ENCODE assay signal across 9 cellular contexts in the genomic region with DNA sequence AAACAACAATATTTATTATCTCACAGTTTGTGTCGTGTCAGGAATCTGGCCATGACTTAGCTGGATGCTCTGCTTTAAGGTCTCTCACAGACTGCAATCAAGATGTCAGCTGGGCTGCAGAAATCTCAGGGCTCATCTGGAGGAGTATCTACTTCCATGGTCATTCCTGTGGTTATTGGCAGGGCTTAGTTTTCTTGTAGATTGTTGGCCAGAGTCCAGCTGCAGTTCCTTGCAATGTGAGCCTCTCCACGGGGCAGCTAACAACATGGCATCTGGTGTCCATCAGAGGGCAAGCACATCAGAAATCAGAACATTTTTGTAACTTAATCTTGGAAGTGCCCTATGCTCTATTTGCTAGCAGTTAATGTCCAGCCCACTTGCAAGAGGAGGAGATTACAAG. TPM values are rescaled to one million over a fixed set of nuclear protein-coding genes. Genes with fewer than 3 reads are reported as not detected.
DNase-seq lines count a peak whose midpoint lies in the region; ATAC-seq, FAIRE-seq and TF ChIP-seq lines count a peak whose summit lies in the region.
"Had no signal": no experiment of that assay in that cellular context is flagged by ENCODE, and none has a peak within 500 bp of the region (broad histone marks: within the 10 kb centered on the region; RNA-seq: fewer than 3 reads in every experiment).

No MANE protein-coding gene starts in this region.

- H3K36me3 Mint-ChIP-seq in activated naive CD8-positive, alpha-beta T cell treated with anti-CD3 and anti-CD28 coated beads, Interleukin-2, amount 50 U/mL, for 24 hours (ENCODE audit: low read depth) = no peaks in the 10 kb centered on the region

- H3K27me3 ChIP-seq in SK-N-SH (ENCODE audit: insufficient read depth) = no peaks in the 10 kb centered on the region

- WGBS in SK-N-SH (ENCODE audit: low lambda C conversion rate) = 13% methylated on average over 2 of the region's 2 CpGs

- no peaks in the 10 kb centered on the region for H3K4me1 Mint-ChIP-seq in activated naive CD8-positive, alpha-beta T cell treated with anti-CD3 and anti-CD28 coated beads, Interleukin-2, amount 50 U/mL, for 24 hours

- H3K27ac Mint-ChIP-seq in activated naive CD8-positive, alpha-beta T cell treated with anti-CD3 and anti-CD28 coated beads, Interleukin-2, amount 50 U/mL, for 24 hours = no peak overlapping the region

- peak overlapping the region; percentile 36 to 62; a peak in 2 of 4 replicates for H3K27ac ChIP-seq in SK-N-SH (ENCODE audit: low read depth in 2 of 2, low read length in 1 of 2)
- H3K27ac ChIP-seq: A549 had no signal

- no peaks in the 10 kb centered on the region for H3K9me3 ChIP-seq in SK-N-SH
- H3K9me3 ChIP-seq: A549 had no signal

- H4K20me1 ChIP-seq in SK-N-SH (ENCODE audit: insufficient read depth) = no peaks in the 10 kb centered on the region

- CTCF ChIA-PET in SK-N-SH (lab: Yijun Ruan, JAX) = interaction anchor here (1.1 kb wide), 1 partner anchor 18 kb away, joined by 3 read pairs; no protein-coding TSS in a partner anchor

- H3K4me1 ChIP-seq in SK-N-SH (ENCODE audit: control insufficient read depth in 1 of 2, insufficient read depth in 2 of 2, low read depth in 1 of 2, low read length in 1 of 2) = peaks cover 0 to 13% of the 10 kb centered on the region in 2 experiments; a peak in 2 of 4 replicates
- H3K4me1 ChIP-seq: A549 had no signal

- H3K9me2 ChIP-seq in SK-N-SH = no peaks in the 10 kb centered on the region; the same call in 1 of the 2 replicates

- DNase-seq in NCI-H82 (lab: John Stamatoyannopoulos, UW) (peak; percentile 18), NCI-H82 treated with DMSO at 0.1 percent for 48 hours (lab: John Stamatoyannopoulos, UW; ENCODE audit: unreplicated experiment) (no peak), SK-N-SH (peak; percentile 6), fibroblast of the aortic adventitia (ENCODE audit: low read depth) (peak; percentile 63), urothelium cell line (ENCODE audit: low spot score) (peak; percentile 48), NCI-H510A treated with DMSO at 0.1 percent for 48 hours (lab: John Stamatoyannopoulos, UW) (no peak)
- DNase-seq in activated T-cell treated with anti-CD3 and anti-CD28 coated beads, Interleukin-2, amount 50 U/mL, for 48 hours = no peak
- no peak for DNase-seq in activated naive CD8-positive, alpha-beta T cell treated with anti-CD3 and anti-CD28 coated beads, Interleukin-2, amount 50 U/mL, for 24 hours

- peaks cover 3% of the 10 kb centered on the region for H3K9me3 Mint-ChIP-seq in activated naive CD8-positive, alpha-beta T cell treated with anti-CD3 and anti-CD28 coated beads, Interleukin-2, amount 50 U/mL, for 24 hours

- H2AFZ ChIP-seq in SK-N-SH (ENCODE audit: low read depth) = peak overlapping the region; percentile 31; the same call in 1 of the 2 replicates

- H3F3A ChIP-seq in SK-N-SH (replicated peaks; ENCODE audit: insufficient read depth) = peaks cover 6% of the 10 kb centered on the region

- TF ChIP-seq CTCF in SK-N-SH (IDR thresholded peaks at IDR 0.05) (no peak), fibroblast of the aortic adventitia (IDR thresholded peaks at IDR 0.05; ENCODE audit: insufficient read depth, low read length) (no peak)

- FAIRE-seq in urothelium cell line (lab: Jason Lieb, UNC) = no peak
- FAIRE-seq: A549 had no signal

- peaks cover 18% of the 10 kb centered on the region for H3K27me3 Mint-ChIP-seq in activated naive CD8-positive, alpha-beta T cell treated with anti-CD3 and anti-CD28 coated beads, Interleukin-2, amount 50 U/mL, for 24 hours

- peak in 1 of 2 experiments; percentile 51; a peak in 1 of 4 replicates for TF ChIP-seq EP300 in SK-N-SH (IDR thresholded peaks at IDR 0.05; ENCODE audit: borderline replicate concordance in 1 of 2, low read depth in 1 of 2, low read length in 1 of 2)

- no peaks in the 10 kb centered on the region for H3K79me2 ChIP-seq in SK-N-SH (ENCODE audit: insufficient read depth)

- H3K9ac ChIP-seq in SK-N-SH = no peak overlapping the region

- TF ChIP-seq RAD21 in SK-N-SH (IDR thresholded peaks at IDR 0.05; ENCODE audit: low read length) = no peak

- no peak overlapping the region for H3K4me3 ChIP-seq in SK-N-SH (ENCODE audit: low read depth in 2 of 2, low read length in 1 of 2)
- H3K4me3 ChIP-seq in fibroblast of the aortic adventitia (ENCODE audit: low read depth, low read length) = no peak overlapping the region
- H3K4me3 ChIP-seq: A549 had no signal

- no peak for ATAC-seq in activated naive CD8-positive, alpha-beta T cell treated with anti-CD3 and anti-CD28 coated beads, Interleukin-2, amount 50 U/mL, for 24 hours
- ATAC-seq: A549 had no signal

- POLR2A ChIA-PET in SK-N-SH (lab: Yijun Ruan, JAX) = no interaction called here

- H3K4me3 Mint-ChIP-seq in activated naive CD8-positive, alpha-beta T cell treated with anti-CD3 and anti-CD28 coated beads, Interleukin-2, amount 50 U/mL, for 24 hours = no peak overlapping the region

- H3K4me2 ChIP-seq in SK-N-SH = peak overlapping the region; percentile 31; the same call in 1 of the 2 replicates
- H3K4me2 ChIP-seq: A549 had no signal

- H3K36me3 ChIP-seq in SK-N-SH (replicated peaks in 1 of 2; ENCODE audit: control insufficient read depth in 1 of 2, insufficient read depth in 2 of 2, low read length in 1 of 2) = no peaks in the 10 kb centered on the region

TF ChIP-seq in SK-N-SH, 30 proteins besides CTCF, POLR2A, EP300 and RAD21:
- TF ChIP-seq, protein P1, sequence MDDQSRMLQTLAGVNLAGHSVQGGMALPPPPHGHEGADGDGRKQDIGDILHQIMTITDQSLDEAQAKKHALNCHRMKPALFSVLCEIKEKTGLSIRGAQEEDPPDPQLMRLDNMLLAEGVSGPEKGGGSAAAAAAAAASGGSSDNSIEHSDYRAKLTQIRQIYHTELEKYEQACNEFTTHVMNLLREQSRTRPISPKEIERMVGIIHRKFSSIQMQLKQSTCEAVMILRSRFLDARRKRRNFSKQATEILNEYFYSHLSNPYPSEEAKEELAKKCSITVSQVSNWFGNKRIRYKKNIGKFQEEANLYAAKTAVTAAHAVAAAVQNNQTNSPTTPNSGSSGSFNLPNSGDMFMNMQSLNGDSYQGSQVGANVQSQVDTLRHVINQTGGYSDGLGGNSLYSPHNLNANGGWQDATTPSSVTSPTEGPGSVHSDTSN (IDR thresholded peaks at IDR 0.05) = peak; percentile 90
- TF ChIP-seq MEF2A (IDR thresholded peaks at IDR 0.05; ENCODE audit: borderline replicate concordance, low read depth) = no peak
- TF ChIP-seq, protein P2, sequence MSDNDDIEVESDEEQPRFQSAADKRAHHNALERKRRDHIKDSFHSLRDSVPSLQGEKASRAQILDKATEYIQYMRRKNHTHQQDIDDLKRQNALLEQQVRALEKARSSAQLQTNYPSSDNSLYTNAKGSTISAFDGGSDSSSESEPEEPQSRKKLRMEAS (IDR thresholded peaks at IDR 0.05; ENCODE audit: low read depth) = peak; percentile 45; the same call in 1 of the 2 replicates
- peak; percentile 73 for TF ChIP-seq TEAD4 (IDR thresholded peaks at IDR 0.05; ENCODE audit: borderline replicate concordance, insufficient read depth)
- TF ChIP-seq FOSL2 (IDR thresholded peaks at IDR 0.05; ENCODE audit: borderline replicate concordance, low read depth) = peak; percentile 14; the same call in 1 of the 2 replicates
- TF ChIP-seq JUND (IDR thresholded peaks at IDR 0.05) = peak; percentile 35
- TF ChIP-seq FOXM1 (IDR thresholded peaks at IDR 0.05; ENCODE audit: low read depth) = 0 out of 2 replicates have a peak, but pooled peaks have one; percentile 9
- TF ChIP-seq NFIC (IDR thresholded peaks at IDR 0.05; ENCODE audit: borderline replicate concordance) = peak; percentile 98
- TF ChIP-seq NRF1 (IDR thresholded peaks at IDR 0.05; ENCODE audit: low read depth, low read length) = no peak
- TF ChIP-seq, protein P3, sequence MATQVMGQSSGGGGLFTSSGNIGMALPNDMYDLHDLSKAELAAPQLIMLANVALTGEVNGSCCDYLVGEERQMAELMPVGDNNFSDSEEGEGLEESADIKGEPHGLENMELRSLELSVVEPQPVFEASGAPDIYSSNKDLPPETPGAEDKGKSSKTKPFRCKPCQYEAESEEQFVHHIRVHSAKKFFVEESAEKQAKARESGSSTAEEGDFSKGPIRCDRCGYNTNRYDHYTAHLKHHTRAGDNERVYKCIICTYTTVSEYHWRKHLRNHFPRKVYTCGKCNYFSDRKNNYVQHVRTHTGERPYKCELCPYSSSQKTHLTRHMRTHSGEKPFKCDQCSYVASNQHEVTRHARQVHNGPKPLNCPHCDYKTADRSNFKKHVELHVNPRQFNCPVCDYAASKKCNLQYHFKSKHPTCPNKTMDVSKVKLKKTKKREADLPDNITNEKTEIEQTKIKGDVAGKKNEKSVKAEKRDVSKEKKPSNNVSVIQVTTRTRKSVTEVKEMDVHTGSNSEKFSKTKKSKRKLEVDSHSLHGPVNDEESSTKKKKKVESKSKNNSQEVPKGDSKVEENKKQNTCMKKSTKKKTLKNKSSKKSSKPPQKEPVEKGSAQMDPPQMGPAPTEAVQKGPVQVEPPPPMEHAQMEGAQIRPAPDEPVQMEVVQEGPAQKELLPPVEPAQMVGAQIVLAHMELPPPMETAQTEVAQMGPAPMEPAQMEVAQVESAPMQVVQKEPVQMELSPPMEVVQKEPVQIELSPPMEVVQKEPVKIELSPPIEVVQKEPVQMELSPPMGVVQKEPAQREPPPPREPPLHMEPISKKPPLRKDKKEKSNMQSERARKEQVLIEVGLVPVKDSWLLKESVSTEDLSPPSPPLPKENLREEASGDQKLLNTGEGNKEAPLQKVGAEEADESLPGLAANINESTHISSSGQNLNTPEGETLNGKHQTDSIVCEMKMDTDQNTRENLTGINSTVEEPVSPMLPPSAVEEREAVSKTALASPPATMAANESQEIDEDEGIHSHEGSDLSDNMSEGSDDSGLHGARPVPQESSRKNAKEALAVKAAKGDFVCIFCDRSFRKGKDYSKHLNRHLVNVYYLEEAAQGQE (IDR thresholded peaks at IDR 0.05; ENCODE audit: low read depth, low read length) = 0 out of 2 replicates have a peak, but pooled peaks have one; percentile 12
- no peak for TF ChIP-seq RFX5 (IDR thresholded peaks at IDR 0.05; ENCODE audit: low read length)
- TF ChIP-seq POLR2AphosphoS5 (IDR thresholded peaks at IDR 0.05; ENCODE audit: low read depth, low read length) = peak; percentile 69
- TF ChIP-seq TCF12 (IDR thresholded peaks at IDR 0.05) = peak; percentile 96

RNA-seq across cellular contexts. Expression of a gene that starts 45.7 kb away (rescaled TPM):
- polyA plus RNA-seq in SK-N-SH (2012; rRNA removed) = 3.8 and 5.1 TPM in 2 replicates
- 4.9 and 6.3 TPM in 2 replicates for polyA plus RNA-seq in SK-N-SH (2012; cell fraction: cytosol; rRNA removed)
- polyA plus RNA-seq in SK-N-SH (2012; cell fraction: nucleus; rRNA removed) = 4.7 and 10.2 TPM in 2 replicates
- total RNA-seq in fibroblast of the aortic adventitia (ENCODE audit: low replicate concordance) = 25.8 and 34.1 TPM in 2 replicates

Comparison
In these comparisons a context has a peak if more than half of its experiments do, and no peak if none do; other contexts are left out.
1. DNase-seq: peak in NCI-H82 (single experiment), SK-N-SH (single experiment), fibroblast of the aortic adventitia (single experiment) and urothelium cell line (single experiment); none in NCI-H82 treated with DMSO at 0.1 percent for 48 hours (single experiment), activated T-cell treated with anti-CD3 and anti-CD28 coated beads, Interleukin-2, amount 50 U/mL, for 48 hours (0 of 2), NCI-H510A treated with DMSO at 0.1 percent for 48 hours (single experiment) and activated naive CD8-positive, alpha-beta T cell treated with anti-CD3 and anti-CD28 coated beads, Interleukin-2, amount 50 U/mL, for 24 hours (single experiment).